ENCODE assay signal across 22 cellular contexts in the genomic region with DNA sequence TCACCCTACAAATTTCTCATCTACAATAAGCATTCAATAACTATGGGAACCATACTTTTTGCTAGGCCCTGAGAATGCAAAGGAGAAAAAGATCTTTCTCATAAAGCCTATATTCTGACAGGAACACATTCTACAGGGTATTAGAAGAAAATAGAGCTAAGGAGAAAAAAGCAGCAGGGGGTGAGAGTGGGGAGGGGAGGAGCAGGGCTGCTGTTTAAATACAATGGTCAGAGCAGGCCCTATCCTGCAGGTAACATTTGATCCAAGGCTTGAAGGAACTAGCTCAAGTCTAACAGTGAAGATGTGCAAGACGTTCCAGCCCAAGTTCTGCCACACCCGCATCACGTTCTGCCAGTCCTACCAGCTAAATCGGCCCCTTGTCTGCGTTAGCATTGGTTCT.
"Had no signal": no experiment of that assay in that cellular context is flagged by ENCODE, and none has a peak within 500 bp of the region (broad histone marks: within the 10 kb centered on the region; RNA-seq: fewer than 3 reads in every experiment).

No MANE protein-coding gene starts in this region.

- H3K9ac ChIP-seq: parathyroid adenoma had no signal

- H3K27ac ChIP-seq: epithelial cell of prostate, gastrocnemius medialis, heart left ventricle, hepatocyte, lower lobe of right lung, parathyroid adenoma, right lobe of liver, thoracic aorta, tibial nerve, upper lobe of left lung had no signal

- ATAC-seq: esophagus mucosa; gastrocnemius medialis; heart left ventricle; left ventricle myocardium superior; lower lobe of right lung; natural killer cell; right lobe of liver; stimulated activated naive B cell treated with anti-CD40 and anti-IgM and Interleukin-4, amounts not matched to agents 10 μg/mL and 1 μg/mL and 100 μg/mL, for 72 hours had no signal

- H3K4me2 ChIP-seq: hepatocyte had no signal

- H3K4me3 Mint-ChIP-seq: natural killer cell; stimulated activated naive B cell treated with anti-CD40 and anti-IgM and Interleukin-4, amounts not matched to agents 10 μg/mL and 1 μg/mL and 100 μg/mL, for 72 hours; stimulated activated naive CD8-positive, alpha-beta T cell treated with anti-CD3 and anti-CD28 coated beads, Interleukin-15, Interleukin-2, amounts not matched to agents 100 ng/mL and 50 ng/mL, for 24 hours had no signal

- H3K4me1 Mint-ChIP-seq: natural killer cell; stimulated activated naive B cell treated with anti-CD40 and anti-IgM and Interleukin-4, amounts not matched to agents 10 μg/mL and 1 μg/mL and 100 μg/mL, for 72 hours had no signal

- H3K79me2 ChIP-seq: hepatocyte, parathyroid adenoma had no signal

- H3K27me3 ChIP-seq: gastrocnemius medialis, heart left ventricle, hepatocyte, right lobe of liver, tibial nerve, upper lobe of left lung had no signal

- H3K27ac Mint-ChIP-seq: natural killer cell; stimulated activated naive B cell treated with anti-CD40 and anti-IgM and Interleukin-4, amounts not matched to agents 10 μg/mL and 1 μg/mL and 100 μg/mL, for 72 hours; stimulated activated naive CD8-positive, alpha-beta T cell treated with anti-CD3 and anti-CD28 coated beads, Interleukin-15, Interleukin-2, amounts not matched to agents 100 ng/mL and 50 ng/mL, for 24 hours had no signal

- H3K4me3 ChIP-seq: gastrocnemius medialis, heart left ventricle, hepatocyte, lower lobe of right lung, right lobe of liver, thoracic aorta, tibial nerve, upper lobe of left lung had no signal

- H3K27me3 Mint-ChIP-seq: progenitor cell of endocrine pancreas; stimulated activated naive B cell treated with anti-CD40 and anti-IgM and Interleukin-4, amounts not matched to agents 10 μg/mL and 1 μg/mL and 100 μg/mL, for 72 hours; stimulated activated naive CD8-positive, alpha-beta T cell treated with anti-CD3 and anti-CD28 coated beads, Interleukin-15, Interleukin-2, amounts not matched to agents 100 ng/mL and 50 ng/mL, for 24 hours had no signal

- H3K9me3 ChIP-seq: gastrocnemius medialis, heart left ventricle, lower lobe of right lung, right lobe of liver, thoracic aorta, tibial nerve, upper lobe of left lung had no signal

- H3K36me3 ChIP-seq: gastrocnemius medialis, heart left ventricle, lower lobe of right lung, right lobe of liver, thoracic aorta, tibial nerve, upper lobe of left lung had no signal

- DNase-seq: cortex of kidney; effector CD4-positive, alpha-beta T cell; foreskin fibroblast; gastrocnemius medialis; heart left ventricle; left ventricle myocardium superior; lower lobe of right lung; natural killer cell; right lobe of liver; small intestine; stimulated activated CD4-positive, alpha-beta T cell treated with anti-CD3 and anti-CD28 coated beads, Interleukin-15, amount 100 ng/mL, for 24 hours; stimulated activated CD4-positive, alpha-beta T cell treated with anti-CD3 and anti-CD28 coated beads, Interleukin-2, amount 100 ng/mL, for 48 hours; stimulated activated naive B cell treated with anti-CD40 and anti-IgM and Interleukin-4, amounts not matched to agents 10 μg/mL and 1 μg/mL and 100 μg/mL, for 72 hours; upper lobe of left lung had no signal

- H2AFZ ChIP-seq: hepatocyte, parathyroid adenoma had no signal

- H3K4me1 ChIP-seq: gastrocnemius medialis, heart left ventricle, lower lobe of right lung, parathyroid adenoma, right lobe of liver, tibial nerve, upper lobe of left lung had no signal

- H3K36me3 Mint-ChIP-seq: natural killer cell; stimulated activated naive B cell treated with anti-CD40 and anti-IgM and Interleukin-4, amounts not matched to agents 10 μg/mL and 1 μg/mL and 100 μg/mL, for 72 hours had no signal
